In the genomic region with DNA sequence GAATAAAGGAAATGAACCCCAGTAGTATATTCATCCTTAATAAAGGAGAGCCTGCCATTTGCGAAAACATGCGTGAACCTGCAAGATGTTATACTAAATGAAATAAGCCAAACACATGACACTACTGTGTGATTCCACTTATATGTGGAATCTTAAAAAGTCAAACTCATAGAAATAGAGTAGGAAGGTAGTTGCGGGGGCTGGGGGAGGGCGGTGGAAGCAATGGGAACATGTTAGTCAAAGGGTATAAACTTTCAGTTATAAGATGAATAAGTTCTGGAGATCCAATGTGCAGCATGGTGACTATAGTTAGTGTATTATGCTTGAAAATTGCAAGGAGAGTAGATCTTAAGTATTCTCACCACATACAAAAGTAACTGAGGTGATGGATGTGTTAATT, we compare ENCODE assay signal across 30 cellular contexts.
"Had no signal": no experiment of that assay in that cellular context is flagged by ENCODE, and none has a peak within 500 bp of the region (broad histone marks: within the 10 kb centered on the region; RNA-seq: fewer than 3 reads in every experiment).

No MANE protein-coding gene starts in this region.

- H3K27ac Mint-ChIP-seq: naive thymus-derived CD4-positive, alpha-beta T cell; natural killer cell; nephron; neural progenitor cell; stimulated activated memory B cell treated with anti-CD40 and anti-IgM and Interleukin-4, amounts not matched to agents 10 μg/mL and 1 μg/mL and 100 μg/mL, for 72 hours; stimulated activated naive CD8-positive, alpha-beta T cell treated with anti-CD3 and anti-CD28 coated beads, Interleukin-15, amount 100 ng/mL, for 72 hours had no signal

- H3K4me1 ChIP-seq: parathyroid adenoma, prostate gland, right lobe of liver, sigmoid colon, suprapubic skin, transverse colon, upper lobe of right lung, uterus had no signal

- H3K27me3 ChIP-seq: neural progenitor cell, ovary, right lobe of liver, sigmoid colon, suprapubic skin, testis, tibial artery, transverse colon, upper lobe of right lung, uterus had no signal

- ATAC-seq: naive thymus-derived CD4-positive, alpha-beta T cell; natural killer cell; right cardiac atrium; right lobe of liver; stimulated activated memory B cell treated with anti-CD40 and anti-IgM and Interleukin-4, amounts not matched to agents 10 μg/mL and 1 μg/mL and 100 μg/mL, for 72 hours; stimulated activated naive CD8-positive, alpha-beta T cell treated with anti-CD3 and anti-CD28 coated beads, Interleukin-15, amount 100 ng/mL, for 72 hours; stimulated activated naive CD8-positive, alpha-beta T cell treated with anti-CD3 and anti-CD28 coated beads, Interleukin-15, Interleukin-2, amounts not matched to agents 100 U/mL and 50 U/mL, for 24 hours; upper lobe of right lung had no signal

- H3K9me3 ChIP-seq: ovary, prostate gland, right lobe of liver, sigmoid colon, suprapubic skin, testis, tibial artery, transverse colon, upper lobe of right lung, uterus had no signal

- FAIRE-seq: small intestine had no signal

- H3K4me1 Mint-ChIP-seq: natural killer cell; stimulated activated memory B cell treated with anti-CD40 and anti-IgM and Interleukin-4, amounts not matched to agents 10 μg/mL and 1 μg/mL and 100 μg/mL, for 72 hours; stimulated activated naive CD8-positive, alpha-beta T cell treated with anti-CD3 and anti-CD28 coated beads, Interleukin-15, amount 100 ng/mL, for 72 hours had no signal

- DNase-seq: naive thymus-derived CD4-positive, alpha-beta T cell; natural killer cell; occipital lobe; ovary; posterior cingulate gyrus; right cardiac atrium; right lobe of liver; sigmoid colon; small intestine; stimulated activated CD4-positive, alpha-beta T cell treated with anti-CD3 and anti-CD28 coated beads, Interleukin-15, amount 100 ng/mL, for 24 hours; stimulated activated CD4-positive, alpha-beta T cell treated with anti-CD3 and anti-CD28 coated beads, Interleukin-2, amount 100 ng/mL, for 24 hours; stimulated activated CD4-positive, alpha-beta T cell treated with anti-CD3 and anti-CD28 coated beads, Interleukin-2, amount 100 ng/mL, for 48 hours; stimulated activated CD4-positive, alpha-beta T cell treated with anti-CD3 and anti-CD28 coated beads, Interleukin-4, amount 100 ng/mL, for 4 hours; stimulated activated CD8-positive, alpha-beta memory T cell treated with anti-CD3 and anti-CD28 coated beads, Interleukin-4, amount 100 ng/mL, for 48 hours; stimulated activated naive CD4-positive, alpha-beta T cell; stimulated activated naive CD8-positive, alpha-beta T cell treated with anti-CD3 and anti-CD28 coated beads, Interleukin-15, amount 100 ng/mL, for 72 hours; stimulated activated naive CD8-positive, alpha-beta T cell treated with anti-CD3 and anti-CD28 coated beads, Interleukin-15, Interleukin-2, amounts not matched to agents 100 U/mL and 50 U/mL, for 24 hours; substantia nigra; testis; tibial artery; transverse colon; upper lobe of right lung; uterus had no signal

- H3K36me3 ChIP-seq: neural progenitor cell, ovary, prostate gland, right lobe of liver, sigmoid colon, suprapubic skin, tibial artery, transverse colon, upper lobe of right lung, uterus had no signal

- H3K36me3 Mint-ChIP-seq: naive thymus-derived CD4-positive, alpha-beta T cell; natural killer cell; stimulated activated memory B cell treated with anti-CD40 and anti-IgM and Interleukin-4, amounts not matched to agents 10 μg/mL and 1 μg/mL and 100 μg/mL, for 72 hours; type B pancreatic cell had no signal

- H3K79me2 ChIP-seq: parathyroid adenoma had no signal

- H3K9ac ChIP-seq: neural progenitor cell, parathyroid adenoma had no signal

- H3K27ac ChIP-seq: neural progenitor cell, ovary, parathyroid adenoma, prostate gland, right lobe of liver, sigmoid colon, suprapubic skin, testis, tibial artery, transverse colon, upper lobe of right lung, uterus had no signal

- H2AFZ ChIP-seq: neural progenitor cell, parathyroid adenoma had no signal

- H3K4me2 ChIP-seq: neural progenitor cell had no signal

- H3K9me3 Mint-ChIP-seq: naive thymus-derived CD4-positive, alpha-beta T cell; natural killer cell; nephron; neural progenitor cell; stimulated activated memory B cell treated with anti-CD40 and anti-IgM and Interleukin-4, amounts not matched to agents 10 μg/mL and 1 μg/mL and 100 μg/mL, for 72 hours; stimulated activated naive CD8-positive, alpha-beta T cell treated with anti-CD3 and anti-CD28 coated beads, Interleukin-15, amount 100 ng/mL, for 72 hours; type B pancreatic cell had no signal

- H3K4me3 ChIP-seq: neural progenitor cell, ovary, prostate gland, right lobe of liver, sigmoid colon, suprapubic skin, testis, tibial artery, transverse colon, upper lobe of right lung, uterus had no signal

- H3K4me3 Mint-ChIP-seq: naive thymus-derived CD4-positive, alpha-beta T cell; natural killer cell; nephron; neural progenitor cell; stimulated activated memory B cell treated with anti-CD40 and anti-IgM and Interleukin-4, amounts not matched to agents 10 μg/mL and 1 μg/mL and 100 μg/mL, for 72 hours; stimulated activated naive CD8-positive, alpha-beta T cell treated with anti-CD3 and anti-CD28 coated beads, Interleukin-15, amount 100 ng/mL, for 72 hours; type B pancreatic cell had no signal

- H3K27me3 Mint-ChIP-seq: stimulated activated memory B cell treated with anti-CD40 and anti-IgM and Interleukin-4, amounts not matched to agents 10 μg/mL and 1 μg/mL and 100 μg/mL, for 72 hours; stimulated activated naive CD8-positive, alpha-beta T cell treated with anti-CD3 and anti-CD28 coated beads, Interleukin-15, amount 100 ng/mL, for 72 hours; type B pancreatic cell had no signal
